In the genomic region with DNA sequence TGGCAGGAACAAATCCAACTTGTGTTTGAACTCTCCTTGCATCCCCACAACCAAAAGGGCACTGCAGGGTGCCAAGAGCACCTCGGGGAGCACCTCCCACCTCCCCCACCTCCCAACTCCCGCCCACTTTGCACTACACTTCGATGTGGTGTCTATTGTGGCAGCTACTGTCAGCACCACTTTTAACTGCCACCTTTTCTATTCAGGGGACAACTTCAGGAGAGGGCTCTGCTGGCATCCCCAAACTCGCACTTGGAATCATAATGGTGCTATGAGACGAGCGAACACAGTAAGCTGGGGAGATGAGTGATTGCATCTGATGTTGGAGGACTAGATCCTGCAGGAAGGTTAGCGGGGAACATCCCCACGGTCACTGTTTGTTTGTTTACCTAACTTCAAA, we compare ENCODE assay signal across 11 cellular contexts.
"Had no signal": no experiment of that assay in that cellular context is flagged by ENCODE, and none has a peak within 500 bp of the region (broad histone marks: within the 10 kb centered on the region; RNA-seq: fewer than 3 reads in every experiment).

No MANE protein-coding gene starts in this region.

- ATAC-seq: GM23338, HCT116 had no signal

- H3K36me3 ChIP-seq: HAP-1 had no signal

- H2AFZ ChIP-seq: GM23248, GM23338 had no signal

- H3K9me3 ChIP-seq: HAP-1 had no signal

- H3K4me3 ChIP-seq: GM23248, GM23338, HAP-1 had no signal

- H3K4me2 ChIP-seq: GM23338 had no signal

- FAIRE-seq: H1, H54 had no signal

- H3K4me1 ChIP-seq: HAP-1 had no signal

- H3K27ac ChIP-seq: GM23248 had no signal

- H3K9ac ChIP-seq: GM23248 had no signal

- DNase-seq: GM23248, GOT3, H7, H9, HCEC 1CT, HFFc6 had no signal
